Comparison of ENCODE assay signal across 8 cellular contexts in genomic region chr17:81917565-81918332, GRCh38. TPM values are rescaled to one million over a fixed set of nuclear protein-coding genes. Genes with fewer than 3 reads are reported as not detected.
A peak's percentile ranks its signal among the peaks of the same experiment; 100 is the strongest.
DNase-seq lines count a peak whose midpoint lies in the region; ATAC-seq and TF ChIP-seq lines count a peak whose summit lies in the region.

TSS of gene SIRT7 (minus strand) at chr17:81918176. CDS start at chr17:81918131, 45 bp downstream.

- H3K27ac ChIP-seq in breast epithelium (peak within 1 kb of the TSS; percentile 29 to 61), smooth muscle cell (ENCODE audit: low read depth) (peak within 1 kb of the TSS; percentile 19)

- H3K27me3 ChIP-seq in breast epithelium, result no peaks in the 10 kb centered on the region
- no peaks in the 10 kb centered on the region for H3K27me3 ChIP-seq in smooth muscle cell (ENCODE audit: low read depth)

- H3K4me1 ChIP-seq in breast epithelium, result peaks cover 6 to 9% of the 10 kb centered on the region in 2 donors
- peaks cover 3% of the 10 kb centered on the region for H3K4me1 ChIP-seq in smooth muscle cell (ENCODE audit: low read depth)

- TF ChIP-seq POLR2A in breast epithelium (IDR thresholded peaks at IDR 0.05), result no peak

- no peaks in the 10 kb centered on the region for H3K9me3 ChIP-seq in breast epithelium
- no peaks in the 10 kb centered on the region for H3K9me3 ChIP-seq in smooth muscle cell (replicated peaks; ENCODE audit: low read depth)

- peak; percentile 66 for ATAC-seq in GM18498 (IDR thresholded peaks at IDR 0.05; ENCODE audit: unreplicated experiment)
- peak; percentile 57 for ATAC-seq in HG03064 (IDR thresholded peaks at IDR 0.05; ENCODE audit: low read depth, unreplicated experiment)
- ATAC-seq in GM18873 (IDR thresholded peaks at IDR 0.05; ENCODE audit: low FRiP score, unreplicated experiment), result no peak

- H3K4me3 ChIP-seq in WI38 (ENCODE audit: low read depth, low read length) (peak within 1 kb of the TSS; percentile 66), breast epithelium (peak within 1 kb of the TSS; percentile 85 to 93 (median 88)), smooth muscle cell (peak within 1 kb of the TSS; percentile 95)

- TF ChIP-seq CTCF in WI38 (IDR thresholded peaks at IDR 0.05; ENCODE audit: low read depth, low read length) (no peak), breast epithelium (IDR thresholded peaks at IDR 0.05) (no peak), smooth muscle cell (IDR thresholded peaks at IDR 0.05; ENCODE audit: borderline replicate concordance, insufficient read depth, poor library complexity, severe bottlenecking) (no peak)

- H3F3A ChIP-seq in smooth muscle cell (ENCODE audit: low read depth), result peaks cover 4% of the 10 kb centered on the region

- intact Hi-C loops in breast epithelium (cut with DNase I; ENCODE audit: low total_unique reads), result no loop called here

- H3K9ac ChIP-seq in smooth muscle cell (ENCODE audit: low read depth), result peak within 1 kb of the TSS; percentile 15

- H3K79me2 ChIP-seq in smooth muscle cell (ENCODE audit: low read depth), result peaks cover 62% of the 10 kb centered on the region

- no peak within 1 kb of the TSS for H2AFZ ChIP-seq in smooth muscle cell (ENCODE audit: low read depth)

- H3K4me2 ChIP-seq in smooth muscle cell, result peak within 1 kb of the TSS; percentile 88

- DNase-seq in NCI-H2196 (lab: John Stamatoyannopoulos, UW; ENCODE audit: unreplicated experiment) (peak; percentile 93), breast epithelium (ENCODE audit: low spot score in 2 of 2) (peak in 1 of 2 donors; percentile 48), iPS-NIHi7 (ENCODE audit: extremely low spot score) (peak; percentile 95), smooth muscle cell (lab: John Stamatoyannopoulos, UW; ENCODE audit: unreplicated experiment) (peak; percentile 43)

- H3K36me3 ChIP-seq in breast epithelium, result no peaks in the 10 kb centered on the region
- H3K36me3 ChIP-seq in smooth muscle cell (ENCODE audit: low read depth), result no peaks in the 10 kb centered on the region

- WGBS in smooth muscle cell (ENCODE audit: low lambda C conversion rate), result 1% methylated on average over 87 of the region's 94 CpGs

- H4K20me1 ChIP-seq in smooth muscle cell (ENCODE audit: low read depth), result peaks cover 77% of the 10 kb centered on the region

RNA-seq across cellular contexts. Expression of gene SIRT7, which starts in this region (rescaled TPM):
- total RNA-seq in breast epithelium (10 to 100 TPM; 20.6 to 27.2 (median 25.8) TPM), smooth muscle cell (9.5 and 19.9 TPM in 2 replicates)
- 10.1 and 27.9 TPM in 2 replicates for polyA plus RNA-seq in smooth muscle cell
